Comparison of ENCODE assay signal across 1 cellular context in the genomic region with DNA sequence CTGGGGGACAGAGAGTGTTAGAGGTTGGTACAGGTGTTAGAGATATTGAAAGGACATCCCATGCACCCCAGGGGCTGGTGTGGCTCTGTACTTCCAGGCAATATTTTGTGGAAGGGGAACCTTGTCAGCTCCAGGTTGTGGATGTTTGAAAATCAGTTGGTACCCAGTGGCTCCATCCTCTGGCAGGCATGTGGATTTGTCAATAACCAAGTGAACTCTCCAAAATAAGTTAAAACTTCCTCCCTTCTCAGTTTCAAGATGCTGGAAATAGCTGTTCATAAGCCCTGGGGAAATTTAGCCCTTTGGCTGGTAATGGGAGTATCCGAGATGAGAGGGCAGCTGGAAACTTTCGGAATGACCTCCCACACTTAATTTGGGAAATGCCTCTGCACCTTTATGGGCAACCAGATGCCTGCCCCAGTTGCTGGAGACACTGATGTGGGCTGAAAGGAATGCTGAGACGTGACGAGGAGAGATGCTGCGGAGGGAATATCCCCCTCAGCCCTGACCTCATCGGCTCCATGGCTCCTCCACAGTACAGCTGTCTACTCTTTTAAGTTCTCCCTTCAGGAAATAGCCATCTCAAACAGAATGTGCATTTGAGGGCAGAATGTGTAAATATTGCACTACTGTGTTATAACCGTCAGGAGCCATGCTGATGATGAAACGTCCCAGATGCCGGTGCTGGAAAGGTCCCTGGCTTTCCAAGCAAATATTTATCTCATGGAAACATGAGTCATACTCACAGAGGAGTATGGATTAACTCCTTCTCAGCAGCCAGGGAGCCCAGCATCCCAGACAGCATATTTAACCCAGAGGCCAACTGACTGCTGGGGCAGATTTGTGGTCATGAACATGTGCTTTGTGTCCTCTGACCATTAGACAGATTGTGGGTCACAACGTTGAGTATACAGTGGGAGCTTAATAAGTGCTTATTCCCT.
TF ChIP-seq lines count a peak whose summit lies in the region.

No MANE protein-coding gene starts in this region.

TF ChIP-seq in HepG2, 621 proteins besides CTCF, POLR2A, EP300 and RAD21 (continued from another document and continues in another):
- TF ChIP-seq, protein P1, sequence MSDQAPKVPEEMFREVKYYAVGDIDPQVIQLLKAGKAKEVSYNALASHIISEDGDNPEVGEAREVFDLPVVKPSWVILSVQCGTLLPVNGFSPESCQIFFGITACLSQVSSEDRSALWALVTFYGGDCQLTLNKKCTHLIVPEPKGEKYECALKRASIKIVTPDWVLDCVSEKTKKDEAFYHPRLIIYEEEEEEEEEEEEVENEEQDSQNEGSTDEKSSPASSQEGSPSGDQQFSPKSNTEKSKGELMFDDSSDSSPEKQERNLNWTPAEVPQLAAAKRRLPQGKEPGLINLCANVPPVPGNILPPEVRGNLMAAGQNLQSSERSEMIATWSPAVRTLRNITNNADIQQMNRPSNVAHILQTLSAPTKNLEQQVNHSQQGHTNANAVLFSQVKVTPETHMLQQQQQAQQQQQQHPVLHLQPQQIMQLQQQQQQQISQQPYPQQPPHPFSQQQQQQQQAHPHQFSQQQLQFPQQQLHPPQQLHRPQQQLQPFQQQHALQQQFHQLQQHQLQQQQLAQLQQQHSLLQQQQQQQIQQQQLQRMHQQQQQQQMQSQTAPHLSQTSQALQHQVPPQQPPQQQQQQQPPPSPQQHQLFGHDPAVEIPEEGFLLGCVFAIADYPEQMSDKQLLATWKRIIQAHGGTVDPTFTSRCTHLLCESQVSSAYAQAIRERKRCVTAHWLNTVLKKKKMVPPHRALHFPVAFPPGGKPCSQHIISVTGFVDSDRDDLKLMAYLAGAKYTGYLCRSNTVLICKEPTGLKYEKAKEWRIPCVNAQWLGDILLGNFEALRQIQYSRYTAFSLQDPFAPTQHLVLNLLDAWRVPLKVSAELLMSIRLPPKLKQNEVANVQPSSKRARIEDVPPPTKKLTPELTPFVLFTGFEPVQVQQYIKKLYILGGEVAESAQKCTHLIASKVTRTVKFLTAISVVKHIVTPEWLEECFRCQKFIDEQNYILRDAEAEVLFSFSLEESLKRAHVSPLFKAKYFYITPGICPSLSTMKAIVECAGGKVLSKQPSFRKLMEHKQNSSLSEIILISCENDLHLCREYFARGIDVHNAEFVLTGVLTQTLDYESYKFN (CRISPR knock-in tag; conservative IDR thresholded peaks at IDR 0.05), result peak; percentile 97
- TF ChIP-seq, protein P2, sequence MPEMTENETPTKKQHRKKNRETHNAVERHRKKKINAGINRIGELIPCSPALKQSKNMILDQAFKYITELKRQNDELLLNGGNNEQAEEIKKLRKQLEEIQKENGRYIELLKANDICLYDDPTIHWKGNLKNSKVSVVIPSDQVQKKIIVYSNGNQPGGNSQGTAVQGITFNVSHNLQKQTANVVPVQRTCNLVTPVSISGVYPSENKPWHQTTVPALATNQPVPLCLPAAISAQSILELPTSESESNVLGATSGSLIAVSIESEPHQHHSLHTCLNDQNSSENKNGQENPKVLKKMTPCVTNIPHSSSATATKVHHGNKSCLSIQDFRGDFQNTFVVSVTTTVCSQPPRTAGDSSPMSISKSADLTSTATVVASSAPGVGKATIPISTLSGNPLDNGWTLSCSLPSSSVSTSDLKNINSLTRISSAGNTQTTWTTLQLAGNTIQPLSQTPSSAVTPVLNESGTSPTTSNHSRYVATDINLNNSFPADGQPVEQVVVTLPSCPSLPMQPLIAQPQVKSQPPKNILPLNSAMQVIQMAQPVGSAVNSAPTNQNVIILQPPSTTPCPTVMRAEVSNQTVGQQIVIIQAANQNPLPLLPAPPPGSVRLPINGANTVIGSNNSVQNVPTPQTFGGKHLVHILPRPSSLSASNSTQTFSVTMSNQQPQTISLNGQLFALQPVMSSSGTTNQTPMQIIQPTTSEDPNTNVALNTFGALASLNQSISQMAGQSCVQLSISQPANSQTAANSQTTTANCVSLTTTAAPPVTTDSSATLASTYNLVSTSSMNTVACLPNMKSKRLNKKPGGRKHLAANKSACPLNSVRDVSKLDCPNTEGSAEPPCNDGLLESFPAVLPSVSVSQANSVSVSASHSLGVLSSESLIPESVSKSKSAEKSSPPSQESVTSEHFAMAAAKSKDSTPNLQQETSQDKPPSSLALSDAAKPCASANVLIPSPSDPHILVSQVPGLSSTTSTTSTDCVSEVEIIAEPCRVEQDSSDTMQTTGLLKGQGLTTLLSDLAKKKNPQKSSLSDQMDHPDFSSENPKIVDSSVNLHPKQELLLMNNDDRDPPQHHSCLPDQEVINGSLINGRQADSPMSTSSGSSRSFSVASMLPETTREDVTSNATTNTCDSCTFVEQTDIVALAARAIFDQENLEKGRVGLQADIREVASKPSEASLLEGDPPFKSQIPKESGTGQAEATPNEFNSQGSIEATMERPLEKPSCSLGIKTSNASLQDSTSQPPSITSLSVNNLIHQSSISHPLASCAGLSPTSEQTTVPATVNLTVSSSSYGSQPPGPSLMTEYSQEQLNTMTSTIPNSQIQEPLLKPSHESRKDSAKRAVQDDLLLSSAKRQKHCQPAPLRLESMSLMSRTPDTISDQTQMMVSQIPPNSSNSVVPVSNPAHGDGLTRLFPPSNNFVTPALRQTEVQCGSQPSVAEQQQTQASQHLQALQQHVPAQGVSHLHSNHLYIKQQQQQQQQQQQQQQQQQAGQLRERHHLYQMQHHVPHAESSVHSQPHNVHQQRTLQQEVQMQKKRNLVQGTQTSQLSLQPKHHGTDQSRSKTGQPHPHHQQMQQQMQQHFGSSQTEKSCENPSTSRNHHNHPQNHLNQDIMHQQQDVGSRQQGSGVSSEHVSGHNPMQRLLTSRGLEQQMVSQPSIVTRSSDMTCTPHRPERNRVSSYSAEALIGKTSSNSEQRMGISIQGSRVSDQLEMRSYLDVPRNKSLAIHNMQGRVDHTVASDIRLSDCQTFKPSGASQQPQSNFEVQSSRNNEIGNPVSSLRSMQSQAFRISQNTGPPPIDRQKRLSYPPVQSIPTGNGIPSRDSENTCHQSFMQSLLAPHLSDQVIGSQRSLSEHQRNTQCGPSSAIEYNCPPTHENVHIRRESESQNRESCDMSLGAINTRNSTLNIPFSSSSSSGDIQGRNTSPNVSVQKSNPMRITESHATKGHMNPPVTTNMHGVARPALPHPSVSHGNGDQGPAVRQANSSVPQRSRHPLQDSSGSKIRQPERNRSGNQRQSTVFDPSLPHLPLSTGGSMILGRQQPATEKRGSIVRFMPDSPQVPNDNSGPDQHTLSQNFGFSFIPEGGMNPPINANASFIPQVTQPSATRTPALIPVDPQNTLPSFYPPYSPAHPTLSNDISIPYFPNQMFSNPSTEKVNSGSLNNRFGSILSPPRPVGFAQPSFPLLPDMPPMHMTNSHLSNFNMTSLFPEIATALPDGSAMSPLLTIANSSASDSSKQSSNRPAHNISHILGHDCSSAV (CRISPR knock-in tag; IDR thresholded peaks at IDR 0.05; ENCODE audit: borderline replicate concordance), result no peak
- TF ChIP-seq KAT7 (CRISPR knock-in tag; IDR thresholded peaks at IDR 0.05; ENCODE audit: borderline replicate concordance), result peak; percentile 26; the same call in 1 of the 2 replicates
- TF ChIP-seq CHD4 (IDR thresholded peaks at IDR 0.05; ENCODE audit: borderline replicate concordance, low read length), result peak; percentile 73
- TF ChIP-seq, protein P3, sequence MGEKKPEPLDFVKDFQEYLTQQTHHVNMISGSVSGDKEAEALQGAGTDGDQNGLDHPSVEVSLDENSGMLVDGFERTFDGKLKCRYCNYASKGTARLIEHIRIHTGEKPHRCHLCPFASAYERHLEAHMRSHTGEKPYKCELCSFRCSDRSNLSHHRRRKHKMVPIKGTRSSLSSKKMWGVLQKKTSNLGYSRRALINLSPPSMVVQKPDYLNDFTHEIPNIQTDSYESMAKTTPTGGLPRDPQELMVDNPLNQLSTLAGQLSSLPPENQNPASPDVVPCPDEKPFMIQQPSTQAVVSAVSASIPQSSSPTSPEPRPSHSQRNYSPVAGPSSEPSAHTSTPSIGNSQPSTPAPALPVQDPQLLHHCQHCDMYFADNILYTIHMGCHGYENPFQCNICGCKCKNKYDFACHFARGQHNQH (CRISPR knock-in tag; IDR thresholded peaks at IDR 0.05), result peak; percentile 99
- TF ChIP-seq MED1 (CRISPR knock-in tag; IDR thresholded peaks at IDR 0.05), result peak; percentile 99
- peak; percentile 90 for TF ChIP-seq KDM4B (CRISPR knock-in tag; IDR thresholded peaks at IDR 0.05)
- TF ChIP-seq GATAD1 (CRISPR knock-in tag; IDR thresholded peaks at IDR 0.05), result peak; percentile 69
- TF ChIP-seq DPF2 (CRISPR knock-in tag; IDR thresholded peaks at IDR 0.05; ENCODE audit: borderline replicate concordance, low read depth), result peak; percentile 94
- TF ChIP-seq, protein P4, sequence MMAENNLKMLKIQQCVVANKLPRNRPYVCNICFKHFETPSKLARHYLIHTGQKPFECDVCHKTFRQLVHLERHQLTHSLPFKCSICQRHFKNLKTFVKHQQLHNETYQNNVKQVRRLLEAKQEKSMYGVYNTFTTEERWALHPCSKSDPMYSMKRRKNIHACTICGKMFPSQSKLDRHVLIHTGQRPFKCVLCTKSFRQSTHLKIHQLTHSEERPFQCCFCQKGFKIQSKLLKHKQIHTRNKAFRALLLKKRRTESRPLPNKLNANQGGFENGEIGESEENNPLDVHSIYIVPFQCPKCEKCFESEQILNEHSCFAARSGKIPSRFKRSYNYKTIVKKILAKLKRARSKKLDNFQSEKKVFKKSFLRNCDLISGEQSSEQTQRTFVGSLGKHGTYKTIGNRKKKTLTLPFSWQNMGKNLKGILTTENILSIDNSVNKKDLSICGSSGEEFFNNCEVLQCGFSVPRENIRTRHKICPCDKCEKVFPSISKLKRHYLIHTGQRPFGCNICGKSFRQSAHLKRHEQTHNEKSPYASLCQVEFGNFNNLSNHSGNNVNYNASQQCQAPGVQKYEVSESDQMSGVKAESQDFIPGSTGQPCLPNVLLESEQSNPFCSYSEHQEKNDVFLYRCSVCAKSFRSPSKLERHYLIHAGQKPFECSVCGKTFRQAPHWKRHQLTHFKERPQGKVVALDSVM (CRISPR knock-in tag; IDR thresholded peaks at IDR 0.05), result peak; percentile 53; the same call in 1 of the 2 replicates
- TF ChIP-seq KDM3A (CRISPR knock-in tag; IDR thresholded peaks at IDR 0.05; ENCODE audit: low read depth), result peak; percentile 88; the same call in 1 of the 2 replicates
- TF ChIP-seq, protein P5, sequence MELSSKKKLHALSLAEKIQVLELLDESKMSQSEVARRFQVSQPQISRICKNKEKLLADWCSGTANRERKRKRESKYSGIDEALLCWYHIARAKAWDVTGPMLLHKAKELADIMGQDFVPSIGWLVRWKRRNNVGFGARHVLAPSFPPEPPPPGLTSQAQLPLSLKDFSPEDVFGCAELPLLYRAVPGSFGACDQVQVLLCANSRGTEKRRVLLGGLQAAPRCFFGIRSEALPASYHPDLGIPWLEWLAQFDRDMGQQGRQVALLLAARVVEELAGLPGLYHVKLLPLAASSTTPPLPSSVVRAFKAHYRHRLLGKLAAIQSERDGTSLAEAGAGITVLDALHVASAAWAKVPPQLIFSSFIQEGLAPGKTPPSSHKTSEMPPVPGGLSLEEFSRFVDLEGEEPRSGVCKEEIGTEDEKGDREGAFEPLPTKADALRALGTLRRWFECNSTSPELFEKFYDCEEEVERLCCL (CRISPR knock-in tag; IDR thresholded peaks at IDR 0.05; ENCODE audit: borderline replicate concordance), result no peak
- no peak; the same call in 1 of the 2 replicates for TF ChIP-seq POLR2G (IDR thresholded peaks at IDR 0.05; ENCODE audit: low read depth, low read length)
- TF ChIP-seq ZNF335 (CRISPR knock-in tag; IDR thresholded peaks at IDR 0.05), result peak; percentile 57; the same call in 1 of the 2 replicates
- TF ChIP-seq, protein P6, sequence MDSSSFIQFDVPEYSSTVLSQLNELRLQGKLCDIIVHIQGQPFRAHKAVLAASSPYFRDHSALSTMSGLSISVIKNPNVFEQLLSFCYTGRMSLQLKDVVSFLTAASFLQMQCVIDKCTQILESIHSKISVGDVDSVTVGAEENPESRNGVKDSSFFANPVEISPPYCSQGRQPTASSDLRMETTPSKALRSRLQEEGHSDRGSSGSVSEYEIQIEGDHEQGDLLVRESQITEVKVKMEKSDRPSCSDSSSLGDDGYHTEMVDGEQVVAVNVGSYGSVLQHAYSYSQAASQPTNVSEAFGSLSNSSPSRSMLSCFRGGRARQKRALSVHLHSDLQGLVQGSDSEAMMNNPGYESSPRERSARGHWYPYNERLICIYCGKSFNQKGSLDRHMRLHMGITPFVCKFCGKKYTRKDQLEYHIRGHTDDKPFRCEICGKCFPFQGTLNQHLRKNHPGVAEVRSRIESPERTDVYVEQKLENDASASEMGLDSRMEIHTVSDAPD (CRISPR knock-in tag; IDR thresholded peaks at IDR 0.05), result peak; percentile 69; the same call in 1 of the 2 replicates
- TF ChIP-seq, protein P7, sequence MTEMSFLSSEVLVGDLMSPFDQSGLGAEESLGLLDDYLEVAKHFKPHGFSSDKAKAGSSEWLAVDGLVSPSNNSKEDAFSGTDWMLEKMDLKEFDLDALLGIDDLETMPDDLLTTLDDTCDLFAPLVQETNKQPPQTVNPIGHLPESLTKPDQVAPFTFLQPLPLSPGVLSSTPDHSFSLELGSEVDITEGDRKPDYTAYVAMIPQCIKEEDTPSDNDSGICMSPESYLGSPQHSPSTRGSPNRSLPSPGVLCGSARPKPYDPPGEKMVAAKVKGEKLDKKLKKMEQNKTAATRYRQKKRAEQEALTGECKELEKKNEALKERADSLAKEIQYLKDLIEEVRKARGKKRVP (CRISPR knock-in tag; IDR thresholded peaks at IDR 0.05), result peak in 1 of 2 experiments; percentile 98; a peak in 2 of 4 replicates
- TF ChIP-seq ASH2L (IDR thresholded peaks at IDR 0.05; ENCODE audit: insufficient read length, low read depth, low read length), result peak; percentile 70
- TF ChIP-seq ZNF431 (CRISPR knock-in tag; IDR thresholded peaks at IDR 0.05; ENCODE audit: borderline replicate concordance, low read depth), result peak; percentile 58; the same call in 1 of the 2 replicates
